18 cellular contexts compared by ENCODE assay signal in the genomic region with DNA sequence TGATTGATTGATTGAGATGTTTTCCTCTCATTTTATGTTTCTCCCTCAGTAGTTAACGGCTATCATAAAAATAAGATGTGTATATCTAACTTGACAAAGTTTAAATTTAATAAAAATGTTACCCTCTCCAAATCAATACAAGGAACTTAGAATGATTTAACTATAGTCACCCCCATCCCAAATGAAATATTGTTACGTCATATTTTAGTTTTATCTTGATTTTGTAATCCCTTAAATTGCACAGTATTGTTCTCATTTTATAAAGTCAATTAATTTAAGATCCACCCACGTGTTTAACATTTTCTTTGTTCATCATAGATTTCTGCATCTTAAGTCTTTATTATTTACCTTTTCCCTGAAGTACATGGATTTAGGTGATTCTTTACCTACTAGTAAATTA. TPM values are rescaled to one million over a fixed set of nuclear protein-coding genes. Genes with fewer than 3 reads are reported as not detected.
A peak's percentile ranks its signal among the peaks of the same experiment; 100 is the strongest.
DNase-seq lines count a peak whose midpoint lies in the region; ATAC-seq, FAIRE-seq and TF ChIP-seq lines count a peak whose summit lies in the region.
"Had no signal": no experiment of that assay in that cellular context is flagged by ENCODE, and none has a peak within 500 bp of the region (broad histone marks: within the 10 kb centered on the region; RNA-seq: fewer than 3 reads in every experiment).

No MANE protein-coding gene starts in this region.

- no TSS peak for BruUV-seq in HepG2 (replicated peaks; lab: Mats Ljungman, UMichigan)

- peaks cover 4% of the 10 kb centered on the region for H3K27me3 Mint-ChIP-seq in neural progenitor cell (ENCODE audit: insufficient read depth, low read depth)
- H3K27me3 Mint-ChIP-seq: CD4-positive, alpha-beta T cell had no signal

- no peak overlapping the region for H3K9ac ChIP-seq in HepG2 (ENCODE audit: insufficient read depth, low read depth, low read length)
- no peak overlapping the region for H3K9ac ChIP-seq in neural progenitor cell
- H3K9ac ChIP-seq: BLaER1 treated with 17β-estradiol and CSF1 and Interleukin-3, amounts not matched to agents 10 nM and 100 nM had no signal

- no peaks in the 10 kb centered on the region for H3K36me3 ChIP-seq in HepG2 (replicated peaks in 1 of 2; ENCODE audit: control insufficient read depth in 1 of 2, insufficient read depth in 2 of 2, low read length in 2 of 2)
- H3K36me3 ChIP-seq in right lobe of liver = no peaks in the 10 kb centered on the region
- H3K36me3 ChIP-seq in neural progenitor cell = no peaks in the 10 kb centered on the region
- H3K36me3 ChIP-seq: BLaER1 treated with 17β-estradiol and CSF1 and Interleukin-3, amounts not matched to agents 10 nM and 100 nM had no signal

- CTCF ChIA-PET in HepG2 (lab: Yijun Ruan, JAX; ENCODE audit: low intra/inter-chr PET ratio, low total read pairs) = no interaction called here

- H3K4me3 Mint-ChIP-seq in neural progenitor cell = no peak overlapping the region
- H3K4me3 Mint-ChIP-seq: B cell; CD4-positive, alpha-beta T cell; CD8-positive, alpha-beta T cell had no signal

- H2AFZ ChIP-seq in HepG2 (ENCODE audit: low read length) (no peak overlapping the region), neural progenitor cell (replicated peaks) (no peak overlapping the region)

- TF ChIP-seq CTCF in HepG2 (CRISPR knock-in tag; IDR thresholded peaks at IDR 0.05) (no peak), right lobe of liver (IDR thresholded peaks at IDR 0.05) (no peak), neural progenitor cell (IDR thresholded peaks at IDR 0.05) (no peak), coronary artery (IDR thresholded peaks at IDR 0.05) (no peak)

- TF ChIP-seq RAD21 in HepG2 (CRISPR knock-in tag; IDR thresholded peaks at IDR 0.05) = no peak

- intact Hi-C loops in HepG2 (cut with micrococcal nuclease; ENCODE audit: unreplicated experiment) = no loop called here
- intact Hi-C loops in right lobe of liver (cut with DNase I) = no loop called here

- H4K20me1 ChIP-seq in HepG2 (ENCODE audit: insufficient read depth, low read length) (no peaks in the 10 kb centered on the region), neural progenitor cell (ENCODE audit: low read depth) (no peaks in the 10 kb centered on the region)
- H4K20me1 ChIP-seq: BLaER1 treated with 17β-estradiol and CSF1 and Interleukin-3, amounts not matched to agents 10 nM and 100 nM had no signal

- no peaks in the 10 kb centered on the region for H3K9me3 ChIP-seq in HepG2 (ENCODE audit: low read length)
- no peaks in the 10 kb centered on the region for H3K9me3 ChIP-seq in right lobe of liver
- no peaks in the 10 kb centered on the region for H3K9me3 ChIP-seq in neural progenitor cell (ENCODE audit: low read depth)
- H3K9me3 ChIP-seq: A549; BLaER1 treated with 17β-estradiol and CSF1 and Interleukin-3, amounts not matched to agents 10 nM and 100 nM; Caco-2 had no signal

- in situ Hi-C loops in HepG2 (cut with HindIII; ENCODE audit: extremely low pct_ligation_motif_present, low pct_unique_long_range_greater_than_20kb) = no loop called here

- no peak overlapping the region for H3K27ac ChIP-seq in HepG2 (ENCODE audit: extremely low read length, insufficient read depth, low read length)
- no peak overlapping the region for H3K27ac ChIP-seq in right lobe of liver
- no peak overlapping the region for H3K27ac ChIP-seq in neural progenitor cell
- H3K27ac ChIP-seq in coronary artery = no peak overlapping the region
- H3K27ac ChIP-seq: 22Rv1; A549; BLaER1 treated with 17β-estradiol and CSF1 and Interleukin-3, amounts not matched to agents 10 nM and 100 nM; C4-2B had no signal

- POLR2A ChIA-PET in HepG2 (lab: Yijun Ruan, JAX) = no interaction called here

- H3K4me1 ChIP-seq in HepG2 (ENCODE audit: insufficient read depth, low read length) (peaks cover 51% of the 10 kb centered on the region), right lobe of liver (no peaks in the 10 kb centered on the region), neural progenitor cell (peaks cover 33% of the 10 kb centered on the region)

- H3F3A ChIP-seq in neural progenitor cell (ENCODE audit: low read depth) = peaks cover 27% of the 10 kb centered on the region

- H3K79me2 ChIP-seq in HepG2 (ENCODE audit: insufficient read depth, low read length) (no peaks in the 10 kb centered on the region), neural progenitor cell (ENCODE audit: low read depth) (no peaks in the 10 kb centered on the region)

- H3K9me3 Mint-ChIP-seq in neural progenitor cell = peaks cover 12% of the 10 kb centered on the region
- H3K9me3 Mint-ChIP-seq: CD4-positive, alpha-beta T cell; CD8-positive, alpha-beta T cell had no signal

- no peak overlapping the region for H3K4me2 ChIP-seq in HepG2 (ENCODE audit: low read depth, low read length)
- no peak overlapping the region for H3K4me2 ChIP-seq in neural progenitor cell
- H3K4me2 ChIP-seq: A549; BLaER1 treated with 17β-estradiol and CSF1 and Interleukin-3, amounts not matched to agents 10 nM and 100 nM had no signal

- 56% methylated on average over 3 of the region's 3 CpGs for WGBS in HepG2 (ENCODE audit: low lambda C conversion rate)
- WGBS in right lobe of liver (ENCODE audit: insufficient coverage, low coverage, low lambda C conversion rate, missing lambda C conversion rate) = 58% methylated on average over 3 of the region's 3 CpGs

- DNase-seq in HepG2 (ENCODE audit: low spot score) (no peak), right lobe of liver (no peak), neural progenitor cell (ENCODE audit: low spot score) (no peak), coronary artery (ENCODE audit: low spot score) (no peak)
- DNase-seq: AML-193; Caco-2; Calu3; CD4-positive, alpha-beta T cell; CD8-positive, alpha-beta T cell; DMS79 treated with DMSO at 0.1 percent for 48 hours; GF-D8 had no signal

- H3K27ac Mint-ChIP-seq in neural progenitor cell = peak overlapping the region; percentile 47
- H3K27ac Mint-ChIP-seq: B cell; CD4-positive, alpha-beta T cell; CD8-positive, alpha-beta T cell had no signal

- TF ChIP-seq POLR2A in HepG2 (IDR thresholded peaks at IDR 0.05; ENCODE audit: insufficient read depth in 1 of 2, low read depth in 2 of 2, low read length in 2 of 2) (no peak), right lobe of liver (IDR thresholded peaks at IDR 0.05) (no peak)

- H3K4me1 Mint-ChIP-seq in neural progenitor cell = peaks cover 50% of the 10 kb centered on the region
- H3K4me1 Mint-ChIP-seq: B cell had no signal

- H3K27me3 ChIP-seq in HepG2 (ENCODE audit: control insufficient read depth in 1 of 2, insufficient read depth in 2 of 2, low read length in 2 of 2) = peaks cover 0 to 1% of the 10 kb centered on the region in 2 experiments; a peak in 2 of 5 replicates
- no peaks in the 10 kb centered on the region for H3K27me3 ChIP-seq in right lobe of liver
- no peaks in the 10 kb centered on the region for H3K27me3 ChIP-seq in neural progenitor cell
- H3K27me3 ChIP-seq: BLaER1 treated with 17β-estradiol and CSF1 and Interleukin-3, amounts not matched to agents 10 nM and 100 nM had no signal

- TF ChIP-seq EP300 in HepG2 (IDR thresholded peaks at IDR 0.05; ENCODE audit: low read depth in 2 of 2, low read length in 2 of 2) = no peak
- TF ChIP-seq EP300 in HepG2 (CRISPR knock-in tag; IDR thresholded peaks at IDR 0.05; ENCODE audit: borderline replicate concordance) = no peak

- ATAC-seq in HepG2 = no peak
- ATAC-seq in right lobe of liver = no peak
- no peak for ATAC-seq in GM21423 (IDR thresholded peaks at IDR 0.05; ENCODE audit: unreplicated experiment)
- ATAC-seq: A549; CD8-positive, alpha-beta T cell had no signal

- H3K4me3 ChIP-seq in HepG2 (replicated peaks in 1 of 3; ENCODE audit: insufficient read depth in 1 of 3, low read depth in 2 of 3, low read length in 3 of 3) (no peak overlapping the region), right lobe of liver (no peak overlapping the region), neural progenitor cell (no peak overlapping the region), coronary artery (no peak overlapping the region)
- H3K4me3 ChIP-seq: A549; BLaER1 treated with 17β-estradiol and CSF1 and Interleukin-3, amounts not matched to agents 10 nM and 100 nM had no signal

- H3K36me3 Mint-ChIP-seq in neural progenitor cell = peaks cover 20% of the 10 kb centered on the region
- H3K36me3 Mint-ChIP-seq: CD8-positive, alpha-beta T cell had no signal

- FAIRE-seq in HepG2 (lab: Jason Lieb, UNC) = no peak
- FAIRE-seq: A549, GM12891 had no signal

RNA-seq across cellular contexts. Expression of a gene that starts 37.2 kb away (rescaled TPM):
- total RNA-seq in HepG2 (2016; rRNA removed; fragmentation: Illumina TruSeq; extraction: Trizol) (3.4 and 6.2 TPM in 2 replicates), right lobe of liver (under 1 TPM in 5 of 6 experiments, not detected in 1; 0.04 to 0.20 (median 0.17) TPM), neural progenitor cell (ENCODE audit: low replicate concordance) (11.6 and 12.7 TPM in 2 replicates)
- 0.44 and 0.81 TPM in 2 replicates for total RNA-seq in HepG2 (2016; cell fraction: cytosol; rRNA removed; fragmentation: Illumina TruSeq; extraction: Trizol; ENCODE audit: low read depth)
- 3.4 and 6.0 TPM in 2 replicates for total RNA-seq in HepG2 (2016; cell fraction: insoluble cytoplasmic fraction; rRNA removed; fragmentation: Illumina TruSeq; extraction: Trizol)
- total RNA-seq in HepG2 (2016; cell fraction: membrane; rRNA removed; fragmentation: Illumina TruSeq; extraction: Trizol) = 2.0 and 2.2 TPM in 2 replicates
- 9.4 and 12.5 TPM in 2 replicates for total RNA-seq in HepG2 (2016; cell fraction: nucleus; rRNA removed; fragmentation: Illumina TruSeq; extraction: Trizol)
- polyA plus RNA-seq in HepG2 (2011; rRNA removed) = 2.4 and 3.3 TPM in 2 replicates
- polyA plus RNA-seq in HepG2 (2011; cell fraction: cytosol; rRNA removed) = 2.5 and 3.3 TPM in 2 replicates
- 4.9 and 8.5 TPM in 2 replicates for polyA plus RNA-seq in HepG2 (2011; cell fraction: nucleus; rRNA removed)
- polyA plus RNA-seq in HepG2 (2012) = 0.56 and 1.7 TPM in 2 replicates
- polyA plus RNA-seq in HepG2 (2016; cell fraction: cytosol; fragmentation: Illumina TruSeq; extraction: Trizol; ENCODE audit: low read depth) = 0.26 and 0.44 TPM in 2 replicates
- polyA plus RNA-seq in HepG2 (2016; cell fraction: insoluble cytoplasmic fraction; fragmentation: Illumina TruSeq; extraction: Trizol; ENCODE audit: low read depth) = 3.1 and 3.2 TPM in 2 replicates
- 0.97 and 1.1 TPM in 2 replicates for polyA plus RNA-seq in HepG2 (2016; cell fraction: membrane; fragmentation: Illumina TruSeq; extraction: Trizol; ENCODE audit: low read depth)
- polyA plus RNA-seq in HepG2 (2016; cell fraction: nucleus; fragmentation: Illumina TruSeq; extraction: Trizol; ENCODE audit: insufficient read depth, low read depth) = 11.0 and 13.1 TPM in 2 replicates
- 4.2 TPM in 1 of 2 replicates, not detected in the other for polyA minus RNA-seq in HepG2 (2011; rRNA and poly(A)+ RNA removed; ENCODE audit: low replicate concordance)
- polyA minus RNA-seq in HepG2 (2011; cell fraction: cytosol; rRNA and poly(A)+ RNA removed) = 2.5 and 3.3 TPM in 2 replicates
- polyA minus RNA-seq in HepG2 (2011; cell fraction: nucleus; rRNA and poly(A)+ RNA removed) = 7.1 and 11.3 TPM in 2 replicates

RNA-seq across cellular contexts. Expression of a gene that starts 51.2 kb away (rescaled TPM):
- total RNA-seq in HepG2 (2016; rRNA removed; fragmentation: Illumina TruSeq; extraction: Trizol) = 35.8 and 44.3 TPM in 2 replicates
- 6.4 and 7.5 TPM in 2 replicates for total RNA-seq in HepG2 (2016; cell fraction: cytosol; rRNA removed; fragmentation: Illumina TruSeq; extraction: Trizol; ENCODE audit: low read depth)
- 36.8 and 49.9 TPM in 2 replicates for total RNA-seq in HepG2 (2016; cell fraction: insoluble cytoplasmic fraction; rRNA removed; fragmentation: Illumina TruSeq; extraction: Trizol)
- 22.1 and 23.2 TPM in 2 replicates for total RNA-seq in HepG2 (2016; cell fraction: membrane; rRNA removed; fragmentation: Illumina TruSeq; extraction: Trizol)
- total RNA-seq in HepG2 (2016; cell fraction: nucleus; rRNA removed; fragmentation: Illumina TruSeq; extraction: Trizol) = 36.7 and 39.0 TPM in 2 replicates
- 17.3 and 25.6 TPM in 2 replicates for polyA plus RNA-seq in HepG2 (2011; rRNA removed)
- 14.6 and 16.8 TPM in 2 replicates for polyA plus RNA-seq in HepG2 (2011; cell fraction: cytosol; rRNA removed)
- polyA plus RNA-seq in HepG2 (2011; cell fraction: nucleus; rRNA removed) = 13.5 and 15.7 TPM in 2 replicates
- polyA plus RNA-seq in HepG2 (2012) = 16.8 and 18.5 TPM in 2 replicates
- 8.7 and 10.5 TPM in 2 replicates for polyA plus RNA-seq in HepG2 (2016; cell fraction: cytosol; fragmentation: Illumina TruSeq; extraction: Trizol; ENCODE audit: low read depth)
- polyA plus RNA-seq in HepG2 (2016; cell fraction: insoluble cytoplasmic fraction; fragmentation: Illumina TruSeq; extraction: Trizol; ENCODE audit: low read depth) = 48.1 and 51.6 TPM in 2 replicates
- polyA plus RNA-seq in HepG2 (2016; cell fraction: membrane; fragmentation: Illumina TruSeq; extraction: Trizol; ENCODE audit: low read depth) = 21.2 and 22.4 TPM in 2 replicates
- 45.6 and 47.3 TPM in 2 replicates for polyA plus RNA-seq in HepG2 (2016; cell fraction: nucleus; fragmentation: Illumina TruSeq; extraction: Trizol; ENCODE audit: insufficient read depth, low read depth)
- 28.6 and 45.4 TPM in 2 replicates for polyA minus RNA-seq in HepG2 (2011; rRNA and poly(A)+ RNA removed; ENCODE audit: low replicate concordance)
- 16.8 and 22.4 TPM in 2 replicates for polyA minus RNA-seq in HepG2 (2011; cell fraction: cytosol; rRNA and poly(A)+ RNA removed)
- 74.5 and 82.7 TPM in 2 replicates for polyA minus RNA-seq in HepG2 (2011; cell fraction: nucleus; rRNA and poly(A)+ RNA removed)
- 10 to 100 TPM in 5 of 6 experiments, 1 to 10 TPM in 1; 9.6 to 17.1 (median 11.3) TPM for total RNA-seq in right lobe of liver
- 52.6 and 72.3 TPM in 2 replicates for total RNA-seq in neural progenitor cell (ENCODE audit: low replicate concordance)
